8 cellular contexts compared by ENCODE assay signal in the genomic region with DNA sequence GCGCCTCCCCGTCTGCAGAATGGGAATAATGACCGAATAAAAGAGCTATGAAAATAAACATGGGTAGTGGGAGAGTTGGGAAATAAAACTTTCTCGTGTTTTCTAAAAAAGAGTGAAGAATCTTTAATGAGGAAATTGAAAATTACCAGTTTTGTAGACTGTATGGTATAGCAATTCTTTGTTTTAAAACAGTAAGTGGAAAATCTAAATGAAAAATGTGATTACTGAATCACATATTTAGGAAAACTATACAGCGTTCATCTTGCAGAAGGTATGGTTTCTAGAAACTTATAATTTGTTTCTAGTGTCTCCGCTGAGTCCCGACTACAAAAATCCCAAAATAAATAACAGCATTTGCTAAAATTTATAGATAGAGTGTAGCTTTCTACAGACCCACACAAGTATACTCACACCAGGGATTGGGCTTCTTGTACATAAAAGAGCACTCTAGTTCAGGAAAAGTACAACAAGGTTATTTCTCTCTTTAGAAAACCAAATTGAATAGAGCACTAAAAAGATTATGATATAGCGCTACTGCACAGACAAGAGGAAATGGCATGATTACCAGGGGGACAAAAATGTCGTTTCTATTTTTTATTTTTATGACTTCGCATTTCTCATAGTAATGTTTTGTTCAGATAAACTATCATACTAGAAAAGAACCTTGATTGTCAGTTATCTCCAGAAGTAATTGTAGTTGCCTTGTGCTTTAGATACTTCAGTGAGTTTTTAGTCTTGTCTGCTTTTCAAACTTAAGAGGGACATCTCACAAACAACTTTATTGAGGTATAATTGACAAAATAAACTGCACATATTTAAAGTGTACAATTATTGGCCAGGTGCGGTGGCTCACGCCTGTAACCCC. TPM values are rescaled to one million over a fixed set of nuclear protein-coding genes. Genes with fewer than 3 reads are reported as not detected.
DNase-seq lines count a peak whose midpoint lies in the region; ATAC-seq, FAIRE-seq and TF ChIP-seq lines count a peak whose summit lies in the region.

No MANE protein-coding gene starts in this region.

- H3K27me3 ChIP-seq in left ventricle myocardium inferior (ENCODE audit: low read depth) (no peaks in the 10 kb centered on the region), GM12878 (replicated peaks in 1 of 2; ENCODE audit: control insufficient read depth in 2 of 2, insufficient read depth in 2 of 2, low read length in 1 of 2) (no peaks in the 10 kb centered on the region), lower lobe of right lung (ENCODE audit: low read depth) (no peaks in the 10 kb centered on the region), uterus (no peaks in the 10 kb centered on the region)

- H3K36me3 ChIP-seq in left ventricle myocardium inferior (no peaks in the 10 kb centered on the region), GM12878 (ENCODE audit: control insufficient read depth in 2 of 2, insufficient read depth in 2 of 2, low read length in 1 of 2) (no peaks in the 10 kb centered on the region), lower lobe of right lung (no peaks in the 10 kb centered on the region), uterus (no peaks in the 10 kb centered on the region)

- peaks cover 6% of the 10 kb centered on the region; the same call in 1 of the 2 replicates for H4K20me1 ChIP-seq in GM12878 (ENCODE audit: control insufficient read depth, insufficient read depth)

- peak overlapping the region; percentile 93 for H3K9ac ChIP-seq in GM12878 (ENCODE audit: control insufficient read depth, insufficient read depth, low read length)

- H2AFZ ChIP-seq in GM12878 (ENCODE audit: control insufficient read depth, low read depth, low read length), result peak overlapping the region; percentile 41

- peak overlapping the region; percentile 83 for H3K4me3 ChIP-seq in left ventricle myocardium inferior
- peak overlapping the region; percentile 91 for H3K4me3 ChIP-seq in GM12878
- peak overlapping the region; percentile 78 for H3K4me3 ChIP-seq in lower lobe of right lung
- peak overlapping the region; percentile 87 to 94 for H3K4me3 ChIP-seq in uterus

- ATAC-seq in left ventricle myocardium superior, result no peak
- no peak for ATAC-seq in GM12878
- no peak for ATAC-seq in lower lobe of right lung

- no peak for DNase-seq in left ventricle myocardium inferior
- no peak for DNase-seq in left ventricle myocardium superior
- no peak for DNase-seq in GM12878 (ENCODE audit: low read depth, low spot score)
- DNase-seq in lower lobe of right lung, result no peak
- DNase-seq in uterus, result no peak
- DNase-seq in frontal cortex (ENCODE audit: low spot score in 2 of 2), result no peak
- DNase-seq in ureter (ENCODE audit: low spot score), result no peak
- no peak for DNase-seq in NCI-H146 treated with DMSO at 0.1 percent for 48 hours (lab: John Stamatoyannopoulos, UW; ENCODE audit: unreplicated experiment)

- SMC1A ChIA-PET in GM12878 (lab: Charles Lee; ENCODE audit: uncharacterized antibody, unreplicated experiment), result interaction anchor here (0.6 to 14.6 kb wide), 16 partner anchors 16 to 274 kb away, joined by 3 to 236 read pairs (median 3); no protein-coding TSS in a partner anchor

- TF ChIP-seq RAD21 in GM12878 (IDR thresholded peaks at IDR 0.05; ENCODE audit: insufficient read depth, low read depth, low read length), result no peak

- intact Hi-C loops in left ventricle myocardium inferior (cut with micrococcal nuclease) (no loop called here), left ventricle myocardium superior (cut with micrococcal nuclease) (no loop called here), GM12878 (cut with micrococcal nuclease; ENCODE audit: unreplicated experiment) (loop anchor here (1.0 kb wide), 1 partner anchor 158 kb away; no protein-coding TSS in a partner anchor), lower lobe of right lung (cut with DNase I) (no loop called here), uterus (cut with DNase I; ENCODE audit: low total_unique reads) (no loop called here)

- H3K4me2 ChIP-seq in GM12878 (ENCODE audit: control insufficient read depth, insufficient read depth), result peak overlapping the region; percentile 91

- no peak for TF ChIP-seq CTCF in left ventricle myocardium inferior (IDR thresholded peaks at IDR 0.05; ENCODE audit: borderline replicate concordance)
- TF ChIP-seq CTCF in GM12878 (IDR thresholded peaks at IDR 0.05 in 2 of 3, conservative IDR thresholded peaks at IDR 0.05 in 1 of 3; ENCODE audit: control insufficient read depth in 2 of 3, extremely low read depth in 1 of 3, insufficient read depth in 1 of 3, low read depth in 3 of 3, low read length in 3 of 3), result no peak
- TF ChIP-seq CTCF in lower lobe of right lung (IDR thresholded peaks at IDR 0.05), result no peak
- TF ChIP-seq CTCF in uterus (IDR thresholded peaks at IDR 0.05), result no peak

- TF ChIP-seq POLR2A in GM12878 (IDR thresholded peaks at IDR 0.05; ENCODE audit: low read depth, low read length) (no peak), uterus (IDR thresholded peaks at IDR 0.05) (no peak)

- TSS peak; percentile 97 for BruUV-seq in GM12878 (replicated peaks; lab: Mats Ljungman, UMichigan)

- POLR2A ChIA-PET in GM12878 (lab: Charles Lee), result interaction anchor here (0.9 to 11.0 kb wide), 5 partner anchors 155 to 270 kb away, joined by 3 to 143 read pairs (median 4); no protein-coding TSS in a partner anchor

- FAIRE-seq in GM12878 (lab: Jason Lieb, UNC), result no peak
- no peak for FAIRE-seq in frontal cortex (lab: Jason Lieb, UNC)

- in situ Hi-C loops in GM12878 (cut with MboI), result loop anchor here (5.0 kb wide), 1 partner anchor 156 kb away; no protein-coding TSS in a partner anchor

- H3K27ac ChIP-seq in left ventricle myocardium inferior (replicated peaks), result peak overlapping the region; percentile 96
- peak overlapping the region; percentile 89 for H3K27ac ChIP-seq in GM12878 (ENCODE audit: control insufficient read depth, insufficient read depth)
- H3K27ac ChIP-seq in lower lobe of right lung, result peak overlapping the region; percentile 89
- peak overlapping the region; percentile 98 for H3K27ac ChIP-seq in uterus

- CTCF ChIA-PET in GM12878 (lab: Yijun Ruan, JAX), result interaction anchor here (0.6 to 11.1 kb wide), 7 partner anchors 47 to 287 kb away, joined by 3 to 92 read pairs (median 3); a partner anchor contains a TSS

- H3K4me1 ChIP-seq in left ventricle myocardium inferior (peaks cover 34% of the 10 kb centered on the region), GM12878 (ENCODE audit: control insufficient read depth, insufficient read depth, low read length) (peaks cover 19% of the 10 kb centered on the region), lower lobe of right lung (peaks cover 18% of the 10 kb centered on the region), uterus (no peaks in the 10 kb centered on the region)

- H3K9me3 ChIP-seq in left ventricle myocardium inferior (replicated peaks) (no peaks in the 10 kb centered on the region), GM12878 (replicated peaks; ENCODE audit: control insufficient read depth, insufficient read depth, low read length) (no peaks in the 10 kb centered on the region), lower lobe of right lung (no peaks in the 10 kb centered on the region), uterus (no peaks in the 10 kb centered on the region)

- peaks cover 54% of the 10 kb centered on the region for H3K79me2 ChIP-seq in GM12878 (ENCODE audit: control insufficient read depth, insufficient read depth, low read length)

- RAD21 ChIA-PET in GM12878 (lab: Charles Lee; ENCODE audit: unreplicated experiment), result interaction anchor here (0.6 to 10.2 kb wide), 13 partner anchors 13 to 260 kb away, joined by 3 to 102 read pairs (median 4); no protein-coding TSS in a partner anchor

- no peak for TF ChIP-seq EP300 in GM12878 (IDR thresholded peaks at IDR 0.05; ENCODE audit: borderline replicate concordance in 1 of 2, control insufficient read depth in 1 of 2, low read depth in 2 of 2, low read length in 2 of 2)

- 22% methylated on average over 12 of the region's 12 CpGs for WGBS in GM12878 (ENCODE audit: insufficient coverage, insufficient replicate concordance, low lambda C conversion rate, missing lambda C conversion rate)

TF ChIP-seq in GM12878, 131 proteins besides CTCF, POLR2A, EP300 and RAD21 (continues in another document):
- no peak for TF ChIP-seq HDAC2 (IDR thresholded peaks at IDR 0.05)
- TF ChIP-seq ZBED1 (IDR thresholded peaks at IDR 0.05; ENCODE audit: borderline replicate concordance), result no peak
- TF ChIP-seq MEF2A (IDR thresholded peaks at IDR 0.05; ENCODE audit: insufficient read depth, low read depth, low read length), result no peak
- TF ChIP-seq MTA3 (IDR thresholded peaks at IDR 0.05; ENCODE audit: borderline replicate concordance, low read length), result no peak
- TF ChIP-seq ATF7 (IDR thresholded peaks at IDR 0.05; ENCODE audit: low read depth), result peak; percentile 12; the same call in 1 of the 2 replicates
- no peak for TF ChIP-seq RAD51 (IDR thresholded peaks at IDR 0.05)

RNA-seq across cellular contexts. Expression of a gene that starts 1.0 kb away (rescaled TPM):
- total RNA-seq in left ventricle myocardium inferior (26.3 TPM), left ventricle myocardium superior (29.6 TPM), GM12878 (2014; rRNA removed) (25.1 and 29.0 TPM in 2 replicates), GM12878 (2014; rRNA removed; fragmentation: Illumina TruSeq; extraction: Trizol) (48.4 and 51.6 TPM in 2 replicates), GM12878 (2021) (122 TPM in 2 replicates), lower lobe of right lung (58.2 TPM), uterus (10 to 100 TPM; 24.4 to 77.3 (median 36.1) TPM), frontal cortex (13.5 TPM), ureter (69.6 TPM)
- 122 and 146 TPM in 2 replicates for total RNA-seq in GM12878 (2013; cell fraction: nucleolus; rRNA removed)
- polyA plus RNA-seq in GM12878 (2011; ENCODE audit: low read depth), result 21.4 TPM
- polyA plus RNA-seq in GM12878 (2011; rRNA removed) (50.2 and 77.0 TPM in 2 replicates), GM12878 (2014; fragmentation: Illumina TruSeq; extraction: Trizol) (79.9 and 99.5 TPM in 2 replicates), GM12878 (2014; fragmentation: Nextera tagmentation; extraction: Ambion mirVana) (100 to 1,000 TPM in 1 of 2 experiments, 10 to 100 TPM in 1; 42.5 to 126 TPM), GM12878 (2014; rRNA removed) (26.3 and 28.4 TPM in 2 replicates), GM12878 (2016; fragmentation: Nextera tagmentation; extraction: Ambion mirVana) (10 to 100 TPM; 64.4 to 71.3 TPM)
- polyA plus RNA-seq in GM12878 (2011; cell fraction: cytosol; rRNA removed), result 13.1 and 18.1 TPM in 2 replicates
- 21.7 and 25.4 TPM in 2 replicates for polyA plus RNA-seq in GM12878 (2011; cell fraction: nucleus; rRNA removed)
- polyA plus RNA-seq in GM12878 (2012), result 43.7 and 60.4 TPM in 2 replicates
- 39.4 and 60.5 TPM in 2 replicates for polyA minus RNA-seq in GM12878 (2011; rRNA and poly(A)+ RNA removed)
- 31.0 and 41.9 TPM in 2 replicates for polyA minus RNA-seq in GM12878 (2011; cell fraction: cytosol; rRNA and poly(A)+ RNA removed)
- polyA minus RNA-seq in GM12878 (2011; cell fraction: nucleus; rRNA and poly(A)+ RNA removed), result 38.4 and 75.1 TPM in 2 replicates
